ENCODE assay signal across 26 cellular contexts in the genomic region with DNA sequence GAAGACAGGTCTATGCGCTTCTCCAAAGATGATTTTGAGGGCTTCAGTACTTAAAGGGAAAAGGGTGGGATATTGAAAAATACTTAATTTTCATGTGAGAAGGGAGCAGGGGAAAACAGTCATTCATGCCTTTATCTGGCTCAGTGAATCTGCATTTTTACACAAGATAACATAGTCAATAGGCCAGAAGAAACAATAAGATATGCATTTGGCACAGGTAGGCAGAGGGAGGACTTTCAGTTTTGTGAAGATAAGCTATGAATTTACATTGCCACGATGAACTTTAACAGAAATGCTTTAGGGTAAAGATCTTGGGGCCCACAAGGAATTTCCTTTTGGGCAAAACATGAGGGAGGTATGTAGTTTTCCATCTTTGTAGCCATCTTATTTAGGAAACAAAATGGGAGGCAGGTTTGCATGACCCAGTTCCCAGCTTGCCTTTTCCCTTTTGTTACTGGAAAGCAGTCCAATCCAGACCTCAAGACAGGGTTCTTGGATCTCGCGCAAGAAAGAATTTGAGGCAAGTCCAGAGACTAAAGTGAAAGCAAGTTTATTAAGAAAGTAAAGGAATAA.
"Had no signal": no experiment of that assay in that cellular context is flagged by ENCODE, and none has a peak within 500 bp of the region (broad histone marks: within the 10 kb centered on the region; RNA-seq: fewer than 3 reads in every experiment).

No MANE protein-coding gene starts in this region.

- ATAC-seq: activated T-cell treated with anti-CD3 and anti-CD28 coated beads, Interleukin-2, amount 50 U/mL, for 72 hours; gastroesophageal sphincter; heart right ventricle; WTC11 had no signal

- H3K27ac ChIP-seq: brain microvascular endothelial cell, coronary artery, dorsolateral prefrontal cortex, gastroesophageal sphincter, heart right ventricle, VCaP had no signal

- DNase-seq: activated CD4-positive, alpha-beta memory T cell treated with anti-CD3 and anti-CD28 coated beads, Interleukin-2, amount 10 ng/mL, durations not matched to agents 7 days and 5 days; activated CD4-positive, alpha-beta T cell treated with anti-CD3 and anti-CD28 coated beads for 1 hour; activated CD4-positive, alpha-beta T cell treated with anti-CD3 and anti-CD28 coated beads for 4 hours; activated CD4-positive, alpha-beta T cell treated with anti-CD3 and anti-CD28 coated beads, Interleukin-2, amount 10 ng/mL, durations not matched to agents 7 days and 5 days; activated CD4-positive, alpha-beta T cell treated with anti-CD3 and anti-CD28 coated beads, Interleukin-2, amount 50 U/mL, for 4 hours; activated CD8-positive, alpha-beta memory T cell treated with anti-CD3 and anti-CD28 coated beads, Interleukin-2, amount 50 U/mL, for 48 hours; activated gamma-delta T cell treated with Interleukin-2 at 50 U/mL for 16 hours; activated naive CD4-positive, alpha-beta T cell treated with anti-CD3 and anti-CD28 coated beads, Interleukin-2, amount 50 U/mL, for 16 hours; activated naive CD4-positive, alpha-beta T cell treated with Interleukin-2 at 50 U/mL for 16 hours; activated T-cell treated with anti-CD3 and anti-CD28 coated beads for 4 hours; activated T-cell treated with anti-CD3 and anti-CD28 coated beads, Interleukin-2, amount 50 U/mL, for 24 hours; activated T-cell treated with anti-CD3 and anti-CD28 coated beads, Interleukin-2, amount 50 U/mL, for 72 hours; amniotic stem cell; anterior cingulate cortex; brain microvascular endothelial cell; dorsolateral prefrontal cortex; effector memory CD4-positive, alpha-beta T cell; endodermal cell; esophagus squamous epithelium; foreskin melanocyte; heart right ventricle; T-helper 2 cell had no signal
